1 cellular context compared by ENCODE assay signal in genomic region chr6:37169458-37170272, GRCh38.
TF ChIP-seq lines count a peak whose summit lies in the region.

PIM1 (plus strand) TSS chr6:37170152; CDS start chr6:37170576, 424 bp downstream.

TF ChIP-seq in HEK293, 187 proteins besides CTCF, POLR2A, EP300 and RAD21 (continued from another document and continues in another):
- TF ChIP-seq ATF2 (tag by site-specific recombination; IDR thresholded peaks at IDR 0.05; ENCODE audit: low read depth) (no peak), ZNF433 (tag by site-specific recombination; IDR thresholded peaks at IDR 0.05; ENCODE audit: low read depth) (no peak), ZNF624 (tag by site-specific recombination; IDR thresholded peaks at IDR 0.05) (no peak), PRDM4 (tag by site-specific recombination; IDR thresholded peaks at IDR 0.05) (peak; percentile 66), ELK4 (IDR thresholded peaks at IDR 0.05; ENCODE audit: borderline replicate concordance, low read depth, low read length) (no peak), ZNF791 (tag by site-specific recombination; IDR thresholded peaks at IDR 0.05) (no peak), ZNF621 (tag by site-specific recombination; IDR thresholded peaks at IDR 0.05) (no peak), ZNF23 (tag by site-specific recombination; IDR thresholded peaks at IDR 0.05; ENCODE audit: borderline replicate concordance) (no peak), ZBTB49 (tag by site-specific recombination; IDR thresholded peaks at IDR 0.05; ENCODE audit: low read depth) (no peak), PRDM2 (tag by site-specific recombination; IDR thresholded peaks at IDR 0.05; ENCODE audit: borderline replicate concordance) (no peak), ZNF510 (tag by site-specific recombination; IDR thresholded peaks at IDR 0.05; ENCODE audit: insufficient replicate concordance) (no peak), ZNF664 (tag by site-specific recombination; IDR thresholded peaks at IDR 0.05) (no peak), ZNF19 (tag by site-specific recombination; IDR thresholded peaks at IDR 0.05; ENCODE audit: low read depth) (no peak), ZSCAN30 (tag by site-specific recombination; IDR thresholded peaks at IDR 0.05) (peak; percentile 75), SCRT2 (tag by site-specific recombination; IDR thresholded peaks at IDR 0.05) (peak; percentile 61), ZNF571 (tag by site-specific recombination; IDR thresholded peaks at IDR 0.05) (no peak), ZNF555 (tag by site-specific recombination; conservative IDR thresholded peaks at IDR 0.05) (no peak), BCL11A (tag by site-specific recombination; IDR thresholded peaks at IDR 0.05; ENCODE audit: low read depth) (peak; percentile 74; the same call in 1 of the 2 replicates), ZNF585B (tag by site-specific recombination; IDR thresholded peaks at IDR 0.05) (no peak), ZBTB48 (tag by site-specific recombination; IDR thresholded peaks at IDR 0.05) (peak; percentile 65; the same call in 1 of the 2 replicates), ZNF549 (tag by site-specific recombination; IDR thresholded peaks at IDR 0.05) (no peak), ZXDB (tag by site-specific recombination; IDR thresholded peaks at IDR 0.05) (peak; percentile 85), ZNF596 (tag by site-specific recombination; IDR thresholded peaks at IDR 0.05) (no peak), PATZ1 (tag by site-specific recombination; IDR thresholded peaks at IDR 0.05) (peak; percentile 94), HOXD13 (CRISPR knock-in tag; IDR thresholded peaks at IDR 0.05; ENCODE audit: borderline replicate concordance) (peak; percentile 72; the same call in 1 of the 2 replicates), ZFP69B (tag by site-specific recombination; IDR thresholded peaks at IDR 0.05) (no peak), PBX3 (CRISPR knock-in tag; IDR thresholded peaks at IDR 0.05) (peak; percentile 53; the same call in 1 of the 2 replicates), SCRT1 (tag by site-specific recombination; IDR thresholded peaks at IDR 0.05; ENCODE audit: borderline replicate concordance) (no peak), PRDM1 (tag by site-specific recombination; IDR thresholded peaks at IDR 0.05) (no peak), ZNF274 (IDR thresholded peaks at IDR 0.05; ENCODE audit: low read length) (no peak), ZNF274 (tag by site-specific recombination; IDR thresholded peaks at IDR 0.05; ENCODE audit: borderline replicate concordance) (no peak), ZNF2 (tag by site-specific recombination; IDR thresholded peaks at IDR 0.05) (peak; percentile 54; the same call in 1 of the 2 replicates), INSM2 (tag by site-specific recombination; IDR thresholded peaks at IDR 0.05) (peak; percentile 92), ZNF366 (tag by site-specific recombination; conservative IDR thresholded peaks at IDR 0.05) (no peak; the same call in none of the 2 replicates), ZNF266 (tag by site-specific recombination; IDR thresholded peaks at IDR 0.05; ENCODE audit: low read depth) (no peak), ZNF18 (tag by site-specific recombination; IDR thresholded peaks at IDR 0.05) (no peak), ZBTB1 (tag by site-specific recombination; IDR thresholded peaks at IDR 0.05) (no peak), ZNF114 (tag by site-specific recombination; IDR thresholded peaks at IDR 0.05) (no peak), ZNF544 (tag by site-specific recombination; IDR thresholded peaks at IDR 0.05) (no peak), SP3 (tag by site-specific recombination; IDR thresholded peaks at IDR 0.05) (peak; percentile 99), GLIS1 (tag by site-specific recombination; IDR thresholded peaks at IDR 0.05) (peak; percentile 90), YY2 (tag by site-specific recombination; IDR thresholded peaks at IDR 0.05) (0 out of 2 replicates have a peak, but pooled peaks have one; percentile 25), YY1 (tag by site-specific recombination; IDR thresholded peaks at IDR 0.05) (peak; percentile 39; the same call in 1 of the 2 replicates)
